26 cellular contexts compared by ENCODE assay signal in genomic region chr15:99006146-99006545, GRCh38. TPM values are rescaled to one million over a fixed set of nuclear protein-coding genes. Genes with fewer than 3 reads are reported as not detected.
"Had no signal": no experiment of that assay in that cellular context is flagged by ENCODE, and none has a peak within 500 bp of the region (broad histone marks: within the 10 kb centered on the region; RNA-seq: fewer than 3 reads in every experiment).

No MANE protein-coding gene starts in this region.

- DNase-seq: activated CD4-positive, alpha-beta T cell treated with anti-CD3 and anti-CD28 coated beads, Interleukin-2, amount 10 ng/mL, durations not matched to agents 7 days and 5 days; activated CD4-positive, CD25-positive, alpha-beta regulatory T cell treated with anti-CD3 and anti-CD28 coated beads, Interleukin-2, amount 50 U/mL, for 72 hours; activated CD8-positive, alpha-beta T cell treated with anti-CD3 and anti-CD28 coated beads, Interleukin-2, amount 10 ng/mL, durations not matched to agents 7 days and 5 days; activated T-cell treated with anti-CD3 and anti-CD28 coated beads, Interleukin-2, amount 50 U/mL, for 24 hours; aorta; brain microvascular endothelial cell; caudate nucleus; dermis blood vessel endothelial cell; effector CD8-positive, alpha-beta T cell; foreskin keratinocyte; kidney; left lung; natural killer cell; pancreas; stimulated activated CD4-positive, alpha-beta T cell treated with anti-CD3 and anti-CD28 coated beads, Interleukin-15, amount 100 ng/mL, for 24 hours; stomach; transverse colon had no signal

- H3K27ac ChIP-seq: brain microvascular endothelial cell, foreskin keratinocyte, left lung, neutrophil, pancreas, suprapubic skin, transverse colon, VCaP had no signal

- ATAC-seq: activated CD8-positive, alpha-beta T cell treated with anti-CD3 and anti-CD28 coated beads, Interleukin-2, amount 10 ng/mL, durations not matched to agents 7 days and 5 days; activated naive CD4-positive, alpha-beta T cell treated with anti-CD3 and anti-CD28 coated beads, Interleukin-2, amount 50 U/mL, for 72 hours; activated T-helper 17 cell treated with anti-CD3 and anti-CD28 coated beads, Interleukin-2, amount 50 U/mL, for 72 hours; foreskin keratinocyte; left lung; natural killer cell; pancreas; stimulated activated memory B cell treated with anti-CD40 and anti-IgM and Interleukin-4, amounts not matched to agents 10 μg/mL and 1 μg/mL and 100 μg/mL, for 72 hours had no signal

- H3K4me2 ChIP-seq: smooth muscle cell had no signal

- H3K9me3 ChIP-seq: left lung, neutrophil, pancreas, stomach, suprapubic skin, transverse colon had no signal

- FAIRE-seq: kidney, pancreas had no signal

- H3K27me3 ChIP-seq: brain microvascular endothelial cell, pancreas, stomach, suprapubic skin, transverse colon had no signal

- H3K4me1 ChIP-seq: foreskin keratinocyte, left lung, pancreas, stomach, suprapubic skin, transverse colon had no signal

- H3K4me3 ChIP-seq: left lung, lung, pancreas, smooth muscle cell, stomach, suprapubic skin, transverse colon had no signal

- H3K36me3 ChIP-seq: brain microvascular endothelial cell, left lung, neutrophil, pancreas, stomach, suprapubic skin, transverse colon had no signal

RNA-seq across cellular contexts. Expression of gene PGPEP1L, which starts 1.4 kb away (rescaled TPM):
- total RNA-seq: activated CD4-positive, alpha-beta T cell treated with anti-CD3 and anti-CD28 coated beads, Interleukin-2, amount 10 ng/mL, durations not matched to agents 7 days and 5 days; activated CD8-positive, alpha-beta T cell treated with anti-CD3 and anti-CD28 coated beads, Interleukin-2, amount 10 ng/mL, durations not matched to agents 7 days and 5 days; activated naive CD4-positive, alpha-beta T cell treated with anti-CD3 and anti-CD28 coated beads, Interleukin-2, amount 50 U/mL, for 72 hours; activated T-helper 17 cell treated with anti-CD3 and anti-CD28 coated beads, Interleukin-2, amount 50 U/mL, for 72 hours; dermis blood vessel endothelial cell; foreskin keratinocyte; left lung; mesothelial cell of epicardium; natural killer cell; smooth muscle cell; stomach; suprapubic skin; transverse colon had no signal
- polyA plus RNA-seq: foreskin keratinocyte, lung, smooth muscle cell had no signal
